8 cellular contexts compared by ENCODE assay signal in the genomic region with DNA sequence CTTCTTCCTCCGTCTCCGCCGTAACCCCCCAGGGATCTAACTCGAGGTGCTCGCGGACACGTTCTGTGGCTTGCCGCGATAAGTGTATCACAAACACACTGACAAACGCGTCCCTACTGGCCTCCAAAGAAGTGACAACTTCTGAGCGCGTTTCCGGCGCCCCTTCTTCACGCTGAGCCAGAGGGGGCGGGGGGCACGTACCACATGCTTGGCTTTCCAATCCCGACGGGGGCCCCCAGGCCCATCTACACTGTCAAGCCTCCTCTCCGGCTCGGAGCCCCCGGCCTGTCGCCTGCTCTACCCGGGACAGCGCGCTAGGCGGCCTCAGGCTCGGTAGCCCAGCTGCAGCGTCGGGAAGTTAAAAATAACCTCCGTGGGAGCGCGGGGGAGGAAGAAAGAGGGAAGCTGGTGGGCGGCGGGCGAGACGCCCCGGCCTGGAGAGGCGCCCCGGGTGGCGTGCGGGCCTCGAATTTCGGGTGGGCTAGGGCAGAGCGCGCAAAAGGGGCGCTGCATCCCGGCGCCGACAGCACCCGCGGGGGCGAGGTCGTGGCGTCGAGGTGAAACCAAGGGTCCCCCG. TPM values are rescaled to one million over a fixed set of nuclear protein-coding genes. Genes with fewer than 3 reads are reported as not detected.
A peak's percentile ranks its signal among the peaks of the same experiment; 100 is the strongest.
DNase-seq lines count a peak whose midpoint lies in the region; ATAC-seq and TF ChIP-seq lines count a peak whose summit lies in the region.

No MANE protein-coding gene starts in this region.

- H3K27me3 ChIP-seq in mammary epithelial cell (ENCODE audit: insufficient read depth, low read length) (no peaks in the 10 kb centered on the region), kidney epithelial cell (ENCODE audit: control insufficient read depth, insufficient read depth, low read length) (no peaks in the 10 kb centered on the region)

- H3K36me3 ChIP-seq in mammary epithelial cell (ENCODE audit: insufficient read depth, low read length): peaks cover 12% of the 10 kb centered on the region
- no peaks in the 10 kb centered on the region for H3K36me3 ChIP-seq in kidney epithelial cell (ENCODE audit: control insufficient read depth, insufficient read depth, low read length)

- no peaks in the 10 kb centered on the region for H3K9me3 Mint-ChIP-seq in T-cell

- peaks cover 0 to 1% of the 10 kb centered on the region in 2 donors for H3K27me3 Mint-ChIP-seq in T-cell

- peak overlapping the region; percentile 82 to 94 (median 89) for H3K4me3 Mint-ChIP-seq in T-cell

- peak overlapping the region; percentile 82 for H3K9ac ChIP-seq in mammary epithelial cell (ENCODE audit: insufficient read depth, low read length)

- CTCF ChIA-PET in T-cell (lab: Charles Lee) (interaction anchor here in 1 of 2 donors (3.5 kb wide), 1 partner anchor 14 kb away, joined by 11 read pairs; no protein-coding TSS in a partner anchor), mammary epithelial cell (lab: Charles Lee; ENCODE audit: low non-redundant PET) (no interaction called here)

- peaks cover 4 to 13% (median 10%) of the 10 kb centered on the region in 3 donors for H3K4me1 Mint-ChIP-seq in T-cell

- H3K9me3 ChIP-seq in mammary epithelial cell (replicated peaks; ENCODE audit: insufficient read depth, low read length): no peaks in the 10 kb centered on the region

- 0% methylated on average over 21 of the region's 58 CpGs for WGBS in mammary epithelial cell (ENCODE audit: low coverage, missing lambda C conversion rate)

- POLR2A ChIA-PET in T-cell (lab: Charles Lee): interaction anchor here in 1 of 2 donors (0.6 kb wide), 1 partner anchor 31 kb away, joined by 3 read pairs; no protein-coding TSS in a partner anchor

- H3K27ac ChIP-seq in mammary epithelial cell (ENCODE audit: insufficient read depth, low read depth, low read length): peak overlapping the region; percentile 86

- TSS peak; percentile 15 for BruUV-seq in mammary epithelial cell (replicated peaks; lab: Mats Ljungman, UMichigan)

- intact Hi-C loops in mammary epithelial cell (cut with micrococcal nuclease): no loop called here

- H4K20me1 ChIP-seq in mammary epithelial cell (ENCODE audit: insufficient read depth, low read length): no peaks in the 10 kb centered on the region

- peak overlapping the region; percentile 94 for H3K4me2 ChIP-seq in mammary epithelial cell (ENCODE audit: insufficient read depth, low read depth, low read length)

- H3K4me1 ChIP-seq in mammary epithelial cell (ENCODE audit: insufficient read depth, low read length): peaks cover 33% of the 10 kb centered on the region

- dilution Hi-C loops in mammary epithelial cell (cut with HindIII; ENCODE audit: low sequenced_read_pairs): no loop called here

- TF ChIP-seq CTCF in mammary epithelial cell (conservative IDR thresholded peaks at IDR 0.05 in 1 of 2, IDR thresholded peaks at IDR 0.05 in 1 of 2; ENCODE audit: extremely low read depth in 1 of 2, insufficient read depth in 1 of 2, low read depth in 1 of 2, low read length in 2 of 2): peak in 1 of 2 donors; percentile 19
- TF ChIP-seq CTCF in kidney epithelial cell (IDR thresholded peaks at IDR 0.05; ENCODE audit: insufficient read depth, low read length, poor library complexity, severe bottlenecking): peak; percentile 31

- H3K4me3 ChIP-seq in mammary epithelial cell (replicated peaks in 1 of 3; ENCODE audit: insufficient read depth in 1 of 3, low read depth in 2 of 3, low read length in 3 of 3) (peak overlapping the region; percentile 61 to 69 (median 63)), kidney epithelial cell (ENCODE audit: low read depth, low read length) (peak overlapping the region; percentile 51)

- ATAC-seq in HG03196 (IDR thresholded peaks at IDR 0.05; ENCODE audit: unreplicated experiment) (peak; percentile 13), T-cell (replicated peaks in 1 of 4) (peak; percentile 29 to 52 (median 30)), GM18873 (IDR thresholded peaks at IDR 0.05; ENCODE audit: low FRiP score, unreplicated experiment) (no peak)

- peak; percentile 13 for DNase-seq in NCI-H345 (lab: John Stamatoyannopoulos, UW)
- DNase-seq in NCI-H345 treated with DMSO at 0.1 percent for 48 hours (lab: John Stamatoyannopoulos, UW; ENCODE audit: unreplicated experiment): no peak
- DNase-seq in T-cell: peak in 28 of 34 experiments; percentile 9 to 57 (median 23)
- no peak for DNase-seq in mammary epithelial cell
- no peak for DNase-seq in kidney epithelial cell (ENCODE audit: low read depth)
- DNase-seq in stimulated activated CD4-positive, alpha-beta T cell treated with anti-CD3 and anti-CD28 coated beads, TNF-alpha, amount 100 ng/mL, for 4 hours (ENCODE audit: low read depth in 3 of 3): peak; percentile 29 to 37 (median 30)

- in situ Hi-C loops in mammary epithelial cell (cut with MboI; ENCODE audit: low sequenced_read_pairs in 2 of 2): no loop called here

- H3K36me3 Mint-ChIP-seq in T-cell: no peaks in the 10 kb centered on the region

- peak overlapping the region; percentile 56 for H2AFZ ChIP-seq in mammary epithelial cell (ENCODE audit: low read depth, low read length)

- H3K79me2 ChIP-seq in mammary epithelial cell (ENCODE audit: insufficient read depth, low read length): peaks cover 51% of the 10 kb centered on the region

- H3K27ac Mint-ChIP-seq in T-cell: peak overlapping the region; percentile 28 to 36

RNA-seq across cellular contexts. Expression of gene SPHK1, which starts 0.7 kb away (rescaled TPM):
- total RNA-seq in T-cell: 1 to 10 TPM in 3 of 5 donors, under 1 TPM in 2; 0.70 to 1.6 (median 1.3) TPM
- total RNA-seq in mammary epithelial cell: 100 to 1,000 TPM; 150 to 240 TPM
- polyA plus RNA-seq in mammary epithelial cell: 121 TPM
- 50.6 TPM for polyA minus RNA-seq in mammary epithelial cell
- 159 and 165 TPM in 2 replicates for total RNA-seq in kidney epithelial cell

RNA-seq across cellular contexts. Expression of gene PRPSAP1, which starts 30.0 kb away (rescaled TPM):
- total RNA-seq in T-cell: 10 to 100 TPM; 27.5 to 47.0 (median 40.0) TPM
- 10 to 100 TPM; 56.4 to 84.0 TPM for total RNA-seq in mammary epithelial cell
- polyA plus RNA-seq in mammary epithelial cell: 70.3 TPM
- 154 TPM for polyA minus RNA-seq in mammary epithelial cell
- total RNA-seq in kidney epithelial cell: 50.7 and 52.4 TPM in 2 replicates

Comparison
In these comparisons a context has a peak if more than half of its experiments do, and no peak if none do; other contexts are left out.
1. DNase-seq: peak in NCI-H345 (single experiment), T-cell (28 of 34) and stimulated activated CD4-positive, alpha-beta T cell treated with anti-CD3 and anti-CD28 coated beads, TNF-alpha, amount 100 ng/mL, for 4 hours (3 of 3); none in NCI-H345 treated with DMSO at 0.1 percent for 48 hours (single experiment), mammary epithelial cell (single experiment) and kidney epithelial cell (single experiment).
2. RNA of gene SPHK1, which starts 0.7 kb away (total RNA-seq): 150 to 240 TPM in mammary epithelial cell and 159 to 165 TPM in kidney epithelial cell; 0.70 to 1.6 TPM in T-cell; every median in the first group is over 10 times any median in the second.